ENCODE assay signal across 14 cellular contexts in the genomic region with DNA sequence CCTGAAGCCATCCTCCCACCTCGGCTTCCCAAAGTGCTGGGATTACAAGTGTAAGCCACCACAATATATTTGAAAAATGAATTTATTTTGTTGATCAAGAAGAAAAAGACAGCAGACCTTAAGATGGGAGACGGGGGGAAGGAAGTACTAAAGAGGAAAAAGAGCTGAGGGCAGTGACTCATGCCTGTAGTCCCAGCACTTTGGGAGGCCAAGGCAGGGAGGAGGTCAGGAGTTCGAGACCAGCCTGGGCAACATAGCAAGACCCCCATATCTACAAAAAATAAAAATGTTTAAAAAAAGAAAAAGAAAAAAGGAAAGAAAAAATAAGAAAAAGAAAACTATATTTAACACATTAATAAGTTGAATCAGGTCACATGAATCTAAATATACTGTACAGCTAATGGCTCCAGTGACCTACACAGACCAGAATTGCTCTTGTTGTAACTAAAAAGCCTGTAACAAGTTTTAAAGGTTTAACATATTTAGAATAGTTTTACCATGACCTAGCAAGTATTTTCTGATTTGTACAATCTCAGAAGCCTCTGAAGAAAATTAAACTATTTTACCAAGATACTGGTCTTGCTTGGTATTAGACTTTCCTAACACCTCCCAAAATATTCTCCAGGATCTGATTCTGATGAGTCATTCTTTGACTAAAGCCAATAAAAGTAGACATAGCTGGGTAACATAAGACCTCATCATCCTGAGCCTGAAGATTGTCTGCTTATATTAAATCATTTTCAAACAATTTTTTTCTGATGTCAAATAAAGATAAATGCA. TPM values are rescaled to one million over a fixed set of nuclear protein-coding genes. Genes with fewer than 3 reads are reported as not detected.
DNase-seq lines count a peak whose midpoint lies in the region; ATAC-seq, FAIRE-seq and TF ChIP-seq lines count a peak whose summit lies in the region.
"Had no signal": no experiment of that assay in that cellular context is flagged by ENCODE, and none has a peak within 500 bp of the region (broad histone marks: within the 10 kb centered on the region; RNA-seq: fewer than 3 reads in every experiment).

No MANE protein-coding gene starts in this region.

- no peak overlapping the region for H3K9ac ChIP-seq in astrocyte (ENCODE audit: low read length)
- H3K9ac ChIP-seq: neural progenitor cell had no signal

- H2AFZ ChIP-seq in astrocyte (ENCODE audit: low read depth, low read length), result no peak overlapping the region
- H2AFZ ChIP-seq: neural progenitor cell had no signal

- H3K27ac Mint-ChIP-seq in CD14-positive monocyte, result peak overlapping the region in 4 of 7 donors; percentile 24 to 73 (median 48)
- H3K27ac Mint-ChIP-seq in astrocyte (ENCODE audit: unreplicated experiment), result peak overlapping the region; percentile 11
- H3K27ac Mint-ChIP-seq: activated CD4-positive, alpha-beta T cell treated with anti-CD3 and anti-CD28 coated beads for 36 hours had no signal

- H3K4me1 ChIP-seq in astrocyte (ENCODE audit: insufficient read depth, low read length) (peaks cover 7% of the 10 kb centered on the region), gastroesophageal sphincter (peaks cover 0 to 7% (median 6%) of the 10 kb centered on the region in 3 donors)
- H3K4me1 ChIP-seq: neural progenitor cell had no signal

- no peak overlapping the region for H3K4me3 ChIP-seq in astrocyte (ENCODE audit: insufficient read depth, low read depth, low read length)
- H3K4me3 ChIP-seq in gastroesophageal sphincter, result no peak overlapping the region
- H3K4me3 ChIP-seq: neural progenitor cell had no signal

- ATAC-seq in gastroesophageal sphincter, result no peak
- ATAC-seq: activated CD4-positive, alpha-beta T cell treated with anti-CD3 and anti-CD28 coated beads for 36 hours; left colon had no signal

- H3K4me1 Mint-ChIP-seq in CD14-positive monocyte (peaks cover 19% of the 10 kb centered on the region), astrocyte (ENCODE audit: low read depth, unreplicated experiment) (peaks cover 6% of the 10 kb centered on the region)

- H3K9me3 Mint-ChIP-seq in CD14-positive monocyte (no peaks in the 10 kb centered on the region), astrocyte (ENCODE audit: unreplicated experiment) (no peaks in the 10 kb centered on the region)
- H3K9me3 Mint-ChIP-seq: neural progenitor cell had no signal

- H3K36me3 ChIP-seq in astrocyte (ENCODE audit: insufficient read depth, low read length) (no peaks in the 10 kb centered on the region), gastroesophageal sphincter (no peaks in the 10 kb centered on the region)
- H3K36me3 ChIP-seq: neural progenitor cell had no signal

- H3K27ac ChIP-seq in astrocyte (ENCODE audit: low read depth, low read length) (no peak overlapping the region), gastroesophageal sphincter (no peak overlapping the region)
- H3K27ac ChIP-seq: neural progenitor cell had no signal

- no peak overlapping the region for H3K4me2 ChIP-seq in astrocyte (ENCODE audit: low read length)
- H3K4me2 ChIP-seq: neural progenitor cell had no signal

- TF ChIP-seq EP300 in gastroesophageal sphincter (IDR thresholded peaks at IDR 0.05), result no peak

- no peak for TF ChIP-seq POLR2A in gastroesophageal sphincter (IDR thresholded peaks at IDR 0.05)

- no peaks in the 10 kb centered on the region for H3K27me3 Mint-ChIP-seq in CD14-positive monocyte (ENCODE audit: low read depth in 3 of 3)
- H3K27me3 Mint-ChIP-seq in astrocyte (ENCODE audit: low read depth, unreplicated experiment), result peaks cover 2% of the 10 kb centered on the region
- H3K27me3 Mint-ChIP-seq: activated CD4-positive, alpha-beta T cell treated with anti-CD3 and anti-CD28 coated beads for 36 hours had no signal

- H3K9me3 ChIP-seq in astrocyte (ENCODE audit: insufficient read depth, low read depth, low read length) (no peaks in the 10 kb centered on the region), gastroesophageal sphincter (no peaks in the 10 kb centered on the region)

- no peaks in the 10 kb centered on the region for H3K27me3 ChIP-seq in astrocyte (ENCODE audit: insufficient read depth, low read length)
- H3K27me3 ChIP-seq in gastroesophageal sphincter, result no peaks in the 10 kb centered on the region
- H3K27me3 ChIP-seq: neural progenitor cell had no signal

- WGBS in gastroesophageal sphincter (ENCODE audit: low coverage in 1 of 2), 2 donors, result 88 to 95% methylated on average over 3 of the region's 3 CpGs

- peaks cover 7% of the 10 kb centered on the region for H3K79me2 ChIP-seq in astrocyte (ENCODE audit: insufficient read depth, low read length)

- H3K36me3 Mint-ChIP-seq in CD14-positive monocyte, result no peaks in the 10 kb centered on the region
- no peaks in the 10 kb centered on the region for H3K36me3 Mint-ChIP-seq in astrocyte (ENCODE audit: low read depth, unreplicated experiment)
- H3K36me3 Mint-ChIP-seq: neural progenitor cell had no signal

- no peak overlapping the region for H3K4me3 Mint-ChIP-seq in CD14-positive monocyte
- no peak overlapping the region for H3K4me3 Mint-ChIP-seq in astrocyte (ENCODE audit: unreplicated experiment)
- H3K4me3 Mint-ChIP-seq: activated CD4-positive, alpha-beta T cell treated with anti-CD3 and anti-CD28 coated beads for 36 hours; neural progenitor cell had no signal

- peak; percentile 47 for FAIRE-seq in astrocyte (lab: Jason Lieb, UNC)

- no peaks in the 10 kb centered on the region for H4K20me1 ChIP-seq in astrocyte (ENCODE audit: insufficient read depth, low read length)

- DNase-seq in CD14-positive monocyte (ENCODE audit: low spot score) (no peak), M059J (ENCODE audit: low read depth) (peak; percentile 77), astrocyte (ENCODE audit: low read depth) (peak; percentile 72), myocyte (ENCODE audit: low read depth) (peak; percentile 47), hypothalamus (lab: John Stamatoyannopoulos, UW) (no peak), NCI-H146 (lab: John Stamatoyannopoulos, UW) (no peak), NCI-H446 treated with DMSO at 0.1 percent for 48 hours (lab: John Stamatoyannopoulos, UW) (no peak)
- DNase-seq: activated CD4-positive, alpha-beta T cell treated with anti-CD3 and anti-CD28 coated beads for 36 hours; activated gamma-delta T cell; COR-L47; left colon; NCI-H524 had no signal

- TF ChIP-seq CTCF in CD14-positive monocyte (IDR thresholded peaks at IDR 0.05) (no peak), astrocyte (IDR thresholded peaks at IDR 0.05; ENCODE audit: insufficient read depth, low read depth, low read length) (no peak), gastroesophageal sphincter (IDR thresholded peaks at IDR 0.05) (no peak)

- intact Hi-C loops in CD14-positive monocyte (cut with micrococcal nuclease), result no loop called here

RNA-seq across cellular contexts. Expression of gene AKIRIN2, which starts 4.3 kb away (rescaled TPM):
- 100 to 1,000 TPM; 102 to 118 TPM for polyA plus RNA-seq in CD14-positive monocyte
- 6.2 and 19.5 TPM in 2 replicates for total RNA-seq in M059J (2014; rRNA removed; shearing (Covaris generic))
- 65.4 and 66.8 TPM in 2 replicates for total RNA-seq in astrocyte
- total RNA-seq in myocyte, result 23.7 and 31.0 TPM in 2 replicates
- polyA plus RNA-seq in myocyte (2012), result 51.2 TPM
- total RNA-seq in gastroesophageal sphincter, result 10 to 100 TPM; 11.7 to 26.9 (median 16.7) TPM

Comparison
In these comparisons a context has a peak if more than half of its experiments do, and no peak if none do; other contexts are left out.
1. DNase-seq: peak in M059J (single experiment), astrocyte (single experiment) and myocyte (single experiment); none in CD14-positive monocyte (single experiment), hypothalamus (0 of 51), NCI-H146 (single experiment) and NCI-H446 treated with DMSO at 0.1 percent for 48 hours (single experiment).